1 cellular context compared by ENCODE assay signal in genomic region chr3:52895416-52895815, GRCh38.
TF ChIP-seq lines count a peak whose summit lies in the region.

No MANE protein-coding gene starts in this region.

TF ChIP-seq in GM23338, 12 proteins besides CTCF, POLR2A, EP300 and RAD21 (continued from another document):
- TF ChIP-seq, protein P1, sequence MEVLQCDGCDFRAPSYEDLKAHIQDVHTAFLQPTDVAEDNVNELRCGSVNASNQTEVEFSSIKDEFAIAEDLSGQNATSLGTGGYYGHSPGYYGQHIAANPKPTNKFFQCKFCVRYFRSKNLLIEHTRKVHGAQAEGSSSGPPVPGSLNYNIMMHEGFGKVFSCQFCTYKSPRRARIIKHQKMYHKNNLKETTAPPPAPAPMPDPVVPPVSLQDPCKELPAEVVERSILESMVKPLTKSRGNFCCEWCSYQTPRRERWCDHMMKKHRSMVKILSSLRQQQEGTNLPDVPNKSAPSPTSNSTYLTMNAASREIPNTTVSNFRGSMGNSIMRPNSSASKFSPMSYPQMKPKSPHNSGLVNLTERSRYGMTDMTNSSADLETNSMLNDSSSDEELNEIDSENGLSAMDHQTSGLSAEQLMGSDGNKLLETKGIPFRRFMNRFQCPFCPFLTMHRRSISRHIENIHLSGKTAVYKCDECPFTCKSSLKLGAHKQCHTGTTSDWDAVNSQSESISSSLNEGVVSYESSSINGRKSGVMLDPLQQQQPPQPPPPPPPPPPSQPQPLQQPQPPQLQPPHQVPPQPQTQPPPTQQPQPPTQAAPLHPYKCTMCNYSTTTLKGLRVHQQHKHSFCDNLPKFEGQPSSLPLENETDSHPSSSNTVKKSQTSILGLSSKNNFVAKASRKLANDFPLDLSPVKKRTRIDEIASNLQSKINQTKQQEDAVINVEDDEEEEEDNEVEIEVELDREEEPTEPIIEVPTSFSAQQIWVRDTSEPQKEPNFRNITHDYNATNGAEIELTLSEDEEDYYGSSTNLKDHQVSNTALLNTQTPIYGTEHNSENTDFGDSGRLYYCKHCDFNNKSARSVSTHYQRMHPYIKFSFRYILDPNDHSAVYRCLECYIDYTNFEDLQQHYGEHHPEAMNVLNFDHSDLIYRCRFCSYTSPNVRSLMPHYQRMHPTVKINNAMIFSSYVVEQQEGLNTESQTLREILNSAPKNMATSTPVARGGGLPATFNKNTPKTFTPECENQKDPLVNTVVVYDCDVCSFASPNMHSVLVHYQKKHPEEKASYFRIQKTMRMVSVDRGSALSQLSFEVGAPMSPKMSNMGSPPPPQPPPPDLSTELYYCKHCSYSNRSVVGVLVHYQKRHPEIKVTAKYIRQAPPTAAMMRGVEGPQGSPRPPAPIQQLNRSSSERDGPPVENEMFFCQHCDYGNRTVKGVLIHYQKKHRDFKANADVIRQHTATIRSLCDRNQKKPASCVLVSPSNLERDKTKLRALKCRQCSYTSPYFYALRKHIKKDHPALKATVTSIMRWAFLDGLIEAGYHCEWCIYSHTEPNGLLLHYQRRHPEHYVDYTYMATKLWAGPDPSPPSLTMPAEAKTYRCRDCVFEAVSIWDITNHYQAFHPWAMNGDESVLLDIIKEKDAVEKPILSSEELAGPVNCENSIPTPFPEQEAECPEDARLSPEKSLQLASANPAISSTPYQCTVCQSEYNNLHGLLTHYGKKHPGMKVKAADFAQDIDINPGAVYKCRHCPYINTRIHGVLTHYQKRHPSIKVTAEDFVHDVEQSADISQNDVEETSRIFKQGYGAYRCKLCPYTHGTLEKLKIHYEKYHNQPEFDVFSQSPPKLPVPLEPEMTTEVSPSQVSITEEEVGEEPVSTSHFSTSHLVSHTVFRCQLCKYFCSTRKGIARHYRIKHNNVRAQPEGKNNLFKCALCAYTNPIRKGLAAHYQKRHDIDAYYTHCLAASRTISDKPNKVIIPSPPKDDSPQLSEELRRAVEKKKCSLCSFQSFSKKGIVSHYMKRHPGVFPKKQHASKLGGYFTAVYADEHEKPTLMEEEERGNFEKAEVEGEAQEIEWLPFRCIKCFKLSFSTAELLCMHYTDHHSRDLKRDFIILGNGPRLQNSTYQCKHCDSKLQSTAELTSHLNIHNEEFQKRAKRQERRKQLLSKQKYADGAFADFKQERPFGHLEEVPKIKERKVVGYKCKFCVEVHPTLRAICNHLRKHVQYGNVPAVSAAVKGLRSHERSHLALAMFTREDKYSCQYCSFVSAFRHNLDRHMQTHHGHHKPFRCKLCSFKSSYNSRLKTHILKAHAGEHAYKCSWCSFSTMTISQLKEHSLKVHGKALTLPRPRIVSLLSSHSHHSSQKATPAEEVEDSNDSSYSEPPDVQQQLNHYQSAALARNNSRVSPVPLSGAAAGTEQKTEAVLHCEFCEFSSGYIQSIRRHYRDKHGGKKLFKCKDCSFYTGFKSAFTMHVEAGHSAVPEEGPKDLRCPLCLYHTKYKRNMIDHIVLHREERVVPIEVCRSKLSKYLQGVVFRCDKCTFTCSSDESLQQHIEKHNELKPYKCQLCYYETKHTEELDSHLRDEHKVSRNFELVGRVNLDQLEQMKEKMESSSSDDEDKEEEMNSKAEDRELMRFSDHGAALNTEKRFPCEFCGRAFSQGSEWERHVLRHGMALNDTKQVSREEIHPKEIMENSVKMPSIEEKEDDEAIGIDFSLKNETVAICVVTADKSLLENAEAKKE (CRISPR knock-in tag; IDR thresholded peaks at IDR 0.05), result no peak
- TF ChIP-seq ETS1 (IDR thresholded peaks at IDR 0.05) (no peak), ZNF114 (CRISPR knock-in tag; IDR thresholded peaks at IDR 0.05) (no peak), NANOG (IDR thresholded peaks at IDR 0.05; ENCODE audit: borderline replicate concordance) (no peak), EZH2 (IDR thresholded peaks at IDR 0.05; ENCODE audit: low read depth, unreplicated experiment) (no peak), POLR2AphosphoS5 (IDR thresholded peaks at IDR 0.05; ENCODE audit: low read depth) (no peak), CREB1 (CRISPR knock-in tag; IDR thresholded peaks at IDR 0.05; ENCODE audit: low read depth) (no peak), JUNB (IDR thresholded peaks at IDR 0.05; ENCODE audit: unreplicated experiment) (no peak)
